Comparison of ENCODE assay signal across 18 cellular contexts in genomic region chr5:166551384-166551783, GRCh38.
DNase-seq lines count a peak whose midpoint lies in the region; ATAC-seq, FAIRE-seq and TF ChIP-seq lines count a peak whose summit lies in the region.
"Had no signal": no experiment of that assay in that cellular context is flagged by ENCODE, and none has a peak within 500 bp of the region (broad histone marks: within the 10 kb centered on the region; RNA-seq: fewer than 3 reads in every experiment).

No MANE protein-coding gene starts in this region.

- no peak for TF ChIP-seq POLR2A in gastrocnemius medialis (IDR thresholded peaks at IDR 0.05)

- no peaks in the 10 kb centered on the region for H3K4me1 ChIP-seq in gastrocnemius medialis
- H3K4me1 ChIP-seq: Caco-2, SJCRH30 had no signal

- TF ChIP-seq CTCF in astrocyte of the cerebellum (IDR thresholded peaks at IDR 0.05; ENCODE audit: low read depth, low read length, missing control alignments) (no peak), retinal pigment epithelial cell (conservative IDR thresholded peaks at IDR 0.05; ENCODE audit: low read depth, low read length) (no peak), gastrocnemius medialis (IDR thresholded peaks at IDR 0.05 in 4 of 5, conservative IDR thresholded peaks at IDR 0.05 in 1 of 5) (no peak)

- FAIRE-seq in RCC 7860 (lab: Jason Lieb, UNC): no peak
- FAIRE-seq: HepG2 had no signal

- no peak for ATAC-seq in gastrocnemius medialis
- ATAC-seq: HepG2, PC-3 had no signal

- intact Hi-C loops in head of caudate nucleus (cut with DNase I) (no loop called here), gastrocnemius medialis (cut with DNase I; ENCODE audit: low total_unique reads) (no loop called here)

- no peak overlapping the region for H3K27ac ChIP-seq in gastrocnemius medialis
- H3K27ac ChIP-seq: KMS-11, SJCRH30 had no signal

- peak; percentile 34 for DNase-seq in G401 (ENCODE audit: low spot score)
- peak; percentile 36 for DNase-seq in astrocyte of the cerebellum (ENCODE audit: low read depth)
- peak in 26 of 42 donors; percentile 9 to 71 (median 25) for DNase-seq in head of caudate nucleus
- DNase-seq in retinal pigment epithelial cell (ENCODE audit: low read depth): peak; percentile 39
- no peak for DNase-seq in RCC 7860 (ENCODE audit: low spot score)
- no peak for DNase-seq in KG1 (lab: John Stamatoyannopoulos, UW)
- no peak for DNase-seq in gastrocnemius medialis
- DNase-seq: AML-193, Caco-2, EL, H7, NCI-H1092, NCI-H1694 treated with DMSO at 0.1 percent for 48 hours, NCI-H748 treated with DMSO at 0.1 percent for 48 hours, PC-3, SJCRH30 had no signal

- H3K4me3 ChIP-seq in astrocyte of the cerebellum (ENCODE audit: low read depth, low read length) (no peak overlapping the region), retinal pigment epithelial cell (ENCODE audit: low read length) (no peak overlapping the region), gastrocnemius medialis (no peak overlapping the region)
- H3K4me3 ChIP-seq: SJCRH30 had no signal

- H3K36me3 ChIP-seq in gastrocnemius medialis: no peaks in the 10 kb centered on the region
- H3K36me3 ChIP-seq: SJCRH30 had no signal

- no peaks in the 10 kb centered on the region for H3K9me3 ChIP-seq in gastrocnemius medialis
- H3K9me3 ChIP-seq: Caco-2, SJCRH30 had no signal

- in situ Hi-C loops in G401 (cut with HindIII; ENCODE audit: low sequenced_read_pairs): no loop called here
- in situ Hi-C loops in astrocyte of the cerebellum (cut with HindIII; ENCODE audit: low sequenced_read_pairs): no loop called here
- in situ Hi-C loops in gastrocnemius medialis (cut with MboI; ENCODE audit: low sequenced_read_pairs in 4 of 4): no loop called here

- no peaks in the 10 kb centered on the region for H3K27me3 ChIP-seq in gastrocnemius medialis
- H3K27me3 ChIP-seq: SJCRH30 had no signal

Comparison
In these comparisons a context has a peak if more than half of its experiments do, and no peak if none do; other contexts are left out.
1. DNase-seq: peak in G401 (single experiment), astrocyte of the cerebellum (single experiment), head of caudate nucleus (26 of 42) and retinal pigment epithelial cell (single experiment); none in RCC 7860 (single experiment), KG1 (single experiment) and gastrocnemius medialis (0 of 2).